Comparison of ENCODE assay signal across 8 cellular contexts in genomic region chr10:132229834-132230556, GRCh38. TPM values are rescaled to one million over a fixed set of nuclear protein-coding genes. Genes with fewer than 3 reads are reported as not detected.
A peak's percentile ranks its signal among the peaks of the same experiment; 100 is the strongest.
DNase-seq lines count a peak whose midpoint lies in the region; ATAC-seq and TF ChIP-seq lines count a peak whose summit lies in the region.

No MANE protein-coding gene starts in this region.

- no peaks in the 10 kb centered on the region for H3K27me3 ChIP-seq in heart left ventricle

- H3K27me3 Mint-ChIP-seq in stimulated activated naive B cell treated with anti-CD40 and anti-IgM and Interleukin-4, amounts not matched to agents 10 μg/mL and 1 μg/mL and 100 μg/mL, for 72 hours, result no peaks in the 10 kb centered on the region
- peaks cover 3% of the 10 kb centered on the region for H3K27me3 Mint-ChIP-seq in progenitor cell of endocrine pancreas

- intact Hi-C loops in Right ventricle myocardium inferior (cut with DNase I) (no loop called here), cardiac septum (cut with DNase I) (no loop called here), heart left ventricle (cut with DNase I) (loop anchor here in 5 of 10 donors (5.0 to 10.0 kb wide), 5 partner anchors 222 to 427 kb away; no protein-coding TSS in a partner anchor)

- H3K27ac ChIP-seq in heart left ventricle, result peak overlapping the region in 9 of 12 donors; percentile 5 to 87 (median 39)

- peak overlapping the region; percentile 65 for H3K27ac Mint-ChIP-seq in stimulated activated naive B cell treated with anti-CD40 and anti-IgM and Interleukin-4, amounts not matched to agents 10 μg/mL and 1 μg/mL and 100 μg/mL, for 72 hours
- H3K27ac Mint-ChIP-seq in progenitor cell of endocrine pancreas, result no peak overlapping the region

- no peaks in the 10 kb centered on the region for H3K9me3 ChIP-seq in heart left ventricle

- WGBS in heart left ventricle, 4 donors, result 54 to 72% (median 67%) methylated on average over 23 to 36 of the region's 36 CpGs

- peaks cover 1 to 6% of the 10 kb centered on the region in 2 donors for H3K36me3 Mint-ChIP-seq in stimulated activated naive B cell treated with anti-CD40 and anti-IgM and Interleukin-4, amounts not matched to agents 10 μg/mL and 1 μg/mL and 100 μg/mL, for 72 hours
- H3K36me3 Mint-ChIP-seq in progenitor cell of endocrine pancreas (ENCODE audit: insufficient read depth), result no peaks in the 10 kb centered on the region

- no peak for ATAC-seq in Right ventricle myocardium inferior
- peak; percentile 45 to 55 (median 48) for ATAC-seq in heart left ventricle
- peak; percentile 52 to 78 for ATAC-seq in stimulated activated naive B cell treated with anti-CD40 and anti-IgM and Interleukin-4, amounts not matched to agents 10 μg/mL and 1 μg/mL and 100 μg/mL, for 72 hours (replicated peaks)

- peak overlapping the region; percentile 76 to 83 for H3K4me3 Mint-ChIP-seq in stimulated activated naive B cell treated with anti-CD40 and anti-IgM and Interleukin-4, amounts not matched to agents 10 μg/mL and 1 μg/mL and 100 μg/mL, for 72 hours
- no peak overlapping the region for H3K4me3 Mint-ChIP-seq in progenitor cell of endocrine pancreas (ENCODE audit: low read depth)

- TF ChIP-seq CTCF in heart left ventricle (IDR thresholded peaks at IDR 0.05) (no peak), progenitor cell of endocrine pancreas (IDR thresholded peaks at IDR 0.05; ENCODE audit: unreplicated experiment) (no peak)

- H3K36me3 ChIP-seq in heart left ventricle, result no peaks in the 10 kb centered on the region

- DNase-seq in Right ventricle myocardium inferior (ENCODE audit: missing footprints) (peak; percentile 80), cardiac septum (ENCODE audit: low spot score) (no peak), UCSD-AML1 (lab: John Stamatoyannopoulos, UW; ENCODE audit: unreplicated experiment) (peak; percentile 35), heart left ventricle (peak in 3 of 5 donors; percentile 45 to 79 (median 49)), NCI-H345 (lab: John Stamatoyannopoulos, UW) (no peak), OCI-M1 (lab: John Stamatoyannopoulos, UW) (no peak), progenitor cell of endocrine pancreas (ENCODE audit: low spot score, unreplicated experiment) (no peak)
- DNase-seq in stimulated activated naive B cell treated with anti-CD40 and anti-IgM and Interleukin-4, amounts not matched to agents 10 μg/mL and 1 μg/mL and 100 μg/mL, for 72 hours, result no peak

- peaks cover 0 to 58% (median 0%) of the 10 kb centered on the region in 12 donors for H3K4me1 ChIP-seq in heart left ventricle

- H3K4me3 ChIP-seq in heart left ventricle, result peak overlapping the region in 9 of 12 donors; percentile 28 to 54 (median 40)

- no peaks in the 10 kb centered on the region for H3K9me3 Mint-ChIP-seq in stimulated activated naive B cell treated with anti-CD40 and anti-IgM and Interleukin-4, amounts not matched to agents 10 μg/mL and 1 μg/mL and 100 μg/mL, for 72 hours
- no peaks in the 10 kb centered on the region for H3K9me3 Mint-ChIP-seq in progenitor cell of endocrine pancreas (ENCODE audit: low read depth)

- peaks cover 25 to 28% of the 10 kb centered on the region in 2 donors for H3K4me1 Mint-ChIP-seq in stimulated activated naive B cell treated with anti-CD40 and anti-IgM and Interleukin-4, amounts not matched to agents 10 μg/mL and 1 μg/mL and 100 μg/mL, for 72 hours
- no peaks in the 10 kb centered on the region for H3K4me1 Mint-ChIP-seq in progenitor cell of endocrine pancreas (ENCODE audit: low read depth)

- no peak for TF ChIP-seq POLR2A in heart left ventricle (IDR thresholded peaks at IDR 0.05)

RNA-seq across cellular contexts. Expression of gene DPYSL4, which starts 43.2 kb away (rescaled TPM):
- 24.9 TPM for total RNA-seq in Right ventricle myocardium inferior
- 55.4 TPM for total RNA-seq in cardiac septum
- total RNA-seq in heart left ventricle, result 100 to 1,000 TPM in 1 of 9 donors, 10 to 100 TPM in 8; 13.2 to 127 (median 45.9) TPM
- 10 to 100 TPM in 1 of 2 donors, 1 to 10 TPM in 1; 4.0 to 33.1 TPM for polyA plus RNA-seq in heart left ventricle
- 54.6 and 55.9 TPM in 2 replicates for total RNA-seq in progenitor cell of endocrine pancreas

Comparison
In these comparisons a context has a peak if more than half of its experiments do, and no peak if none do; other contexts are left out.
1. DNase-seq: peak in Right ventricle myocardium inferior (single experiment), UCSD-AML1 (single experiment) and heart left ventricle (3 of 5); none in cardiac septum (single experiment), stimulated activated naive B cell treated with anti-CD40 and anti-IgM and Interleukin-4, amounts not matched to agents 10 μg/mL and 1 μg/mL and 100 μg/mL, for 72 hours (single experiment), NCI-H345 (single experiment), OCI-M1 (single experiment) and progenitor cell of endocrine pancreas (single experiment).